ENCODE assay signal across 2 cellular contexts in genomic region chr3:99669879-99670555, GRCh38.
A peak's percentile ranks its signal among the peaks of the same experiment; 100 is the strongest.
TF ChIP-seq lines count a peak whose summit lies in the region.

No MANE protein-coding gene starts in this region.

TF ChIP-seq in HepG2, 621 proteins besides CTCF, POLR2A, EP300 and RAD21:
- peak; percentile 93 for TF ChIP-seq MAFF (IDR thresholded peaks at IDR 0.05; ENCODE audit: low read depth, low read length)
- TF ChIP-seq ZNF7 (CRISPR knock-in tag; IDR thresholded peaks at IDR 0.05): no peak
- peak; percentile 88 to 96 for TF ChIP-seq MAFK (conservative IDR thresholded peaks at IDR 0.05 in 1 of 2, IDR thresholded peaks at IDR 0.05 in 1 of 2; ENCODE audit: low read length in 2 of 2)
TF ChIP-seq in HepG2: peak in this region for 2.

TF ChIP-seq in K562, 482 proteins besides CTCF, POLR2A, EP300 and RAD21 (continues in another document):
- TF ChIP-seq EGR1 (conservative IDR thresholded peaks at IDR 0.05) (no peak), KAT2B (IDR thresholded peaks at IDR 0.05; ENCODE audit: low read depth, low read length) (no peak), MAFF (IDR thresholded peaks at IDR 0.05; ENCODE audit: low read length) (peak; percentile 77), ZNF830 (CRISPR knock-in tag; IDR thresholded peaks at IDR 0.05) (no peak), AFF4 (CRISPR knock-in tag; IDR thresholded peaks at IDR 0.05) (no peak), CREB1 (IDR thresholded peaks at IDR 0.05) (no peak), CREB1 (CRISPR knock-in tag; IDR thresholded peaks at IDR 0.05) (no peak), POLR2B (IDR thresholded peaks at IDR 0.05; ENCODE audit: low read depth, partially characterized antibody) (no peak), ZNF384 (IDR thresholded peaks at IDR 0.05; ENCODE audit: low read depth, low read length) (no peak), SIX5 (IDR thresholded peaks at IDR 0.05; ENCODE audit: borderline replicate concordance in 1 of 2, insufficient read depth in 1 of 2, low read depth in 1 of 2, low read length in 2 of 2) (no peak), CEBPG (CRISPR knock-in tag; IDR thresholded peaks at IDR 0.05) (no peak), CEBPG (tag; conservative IDR thresholded peaks at IDR 0.05 in 1 of 2, IDR thresholded peaks at IDR 0.05 in 1 of 2) (no peak), MAFG (tag; conservative IDR thresholded peaks at IDR 0.05) (peak; percentile 68), MAFK (IDR thresholded peaks at IDR 0.05; ENCODE audit: low read length) (peak; percentile 82), ZBTB1 (CRISPR knock-in tag; IDR thresholded peaks at IDR 0.05; ENCODE audit: borderline replicate concordance, low read depth) (no peak), FOXP1 (CRISPR knock-in tag; IDR thresholded peaks at IDR 0.05) (no peak), KLF6 (CRISPR knock-in tag; IDR thresholded peaks at IDR 0.05; ENCODE audit: borderline replicate concordance) (no peak), ZNF175 (CRISPR knock-in tag; IDR thresholded peaks at IDR 0.05; ENCODE audit: low read depth) (no peak), RERE (CRISPR knock-in tag; IDR thresholded peaks at IDR 0.05; ENCODE audit: borderline replicate concordance) (no peak), KDM5B (IDR thresholded peaks at IDR 0.05; ENCODE audit: insufficient replicate concordance, low read depth, low read length) (no peak), MGA (IDR thresholded peaks at IDR 0.05) (no peak), SAFB (IDR thresholded peaks at IDR 0.05; ENCODE audit: borderline replicate concordance, low read depth, low read length) (no peak), E4F1 (CRISPR knock-in tag; IDR thresholded peaks at IDR 0.05; ENCODE audit: borderline replicate concordance) (no peak), C11orf30 (IDR thresholded peaks at IDR 0.05; ENCODE audit: low read depth) (peak; percentile 66; the same call in 1 of the 2 replicates)
- TF ChIP-seq, protein P1, sequence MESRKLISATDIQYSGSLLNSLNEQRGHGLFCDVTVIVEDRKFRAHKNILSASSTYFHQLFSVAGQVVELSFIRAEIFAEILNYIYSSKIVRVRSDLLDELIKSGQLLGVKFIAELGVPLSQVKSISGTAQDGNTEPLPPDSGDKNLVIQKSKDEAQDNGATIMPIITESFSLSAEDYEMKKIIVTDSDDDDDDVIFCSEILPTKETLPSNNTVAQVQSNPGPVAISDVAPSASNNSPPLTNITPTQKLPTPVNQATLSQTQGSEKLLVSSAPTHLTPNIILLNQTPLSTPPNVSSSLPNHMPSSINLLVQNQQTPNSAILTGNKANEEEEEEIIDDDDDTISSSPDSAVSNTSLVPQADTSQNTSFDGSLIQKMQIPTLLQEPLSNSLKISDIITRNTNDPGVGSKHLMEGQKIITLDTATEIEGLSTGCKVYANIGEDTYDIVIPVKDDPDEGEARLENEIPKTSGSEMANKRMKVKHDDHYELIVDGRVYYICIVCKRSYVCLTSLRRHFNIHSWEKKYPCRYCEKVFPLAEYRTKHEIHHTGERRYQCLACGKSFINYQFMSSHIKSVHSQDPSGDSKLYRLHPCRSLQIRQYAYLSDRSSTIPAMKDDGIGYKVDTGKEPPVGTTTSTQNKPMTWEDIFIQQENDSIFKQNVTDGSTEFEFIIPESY (CRISPR knock-in tag; IDR thresholded peaks at IDR 0.05): no peak
- TF ChIP-seq, protein P2, sequence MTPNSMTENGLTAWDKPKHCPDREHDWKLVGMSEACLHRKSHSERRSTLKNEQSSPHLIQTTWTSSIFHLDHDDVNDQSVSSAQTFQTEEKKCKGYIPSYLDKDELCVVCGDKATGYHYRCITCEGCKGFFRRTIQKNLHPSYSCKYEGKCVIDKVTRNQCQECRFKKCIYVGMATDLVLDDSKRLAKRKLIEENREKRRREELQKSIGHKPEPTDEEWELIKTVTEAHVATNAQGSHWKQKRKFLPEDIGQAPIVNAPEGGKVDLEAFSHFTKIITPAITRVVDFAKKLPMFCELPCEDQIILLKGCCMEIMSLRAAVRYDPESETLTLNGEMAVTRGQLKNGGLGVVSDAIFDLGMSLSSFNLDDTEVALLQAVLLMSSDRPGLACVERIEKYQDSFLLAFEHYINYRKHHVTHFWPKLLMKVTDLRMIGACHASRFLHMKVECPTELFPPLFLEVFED (CRISPR knock-in tag; conservative IDR thresholded peaks at IDR 0.05): no peak
